Comparison of ENCODE assay signal across 10 cellular contexts in genomic region chr5:151063590-151063989, GRCh38. TPM values are rescaled to one million over a fixed set of nuclear protein-coding genes. Genes with fewer than 3 reads are reported as not detected.
A peak's percentile ranks its signal among the peaks of the same experiment; 100 is the strongest.
DNase-seq lines count a peak whose midpoint lies in the region; ATAC-seq and TF ChIP-seq lines count a peak whose summit lies in the region.
"Had no signal": no experiment of that assay in that cellular context is flagged by ENCODE, and none has a peak within 500 bp of the region (broad histone marks: within the 10 kb centered on the region; RNA-seq: fewer than 3 reads in every experiment).

No MANE protein-coding gene starts in this region.

- peaks cover 4% of the 10 kb centered on the region for H4K20me1 ChIP-seq in GM23248 (ENCODE audit: insufficient read depth)

- peak overlapping the region; percentile 41 for H3K4me2 ChIP-seq in GM23248 (ENCODE audit: unreplicated experiment)
- H3K4me2 ChIP-seq in skeletal muscle satellite cell (ENCODE audit: low read length): peak overlapping the region; percentile 75

- H2AFZ ChIP-seq in GM23248: no peak overlapping the region

- no peak overlapping the region; the same call in 1 of the 2 replicates for H3K4me3 ChIP-seq in GM23248
- peak overlapping the region in 1 of 12 donors; percentile 12 for H3K4me3 ChIP-seq in heart left ventricle
- peak overlapping the region; percentile 51 for H3K4me3 ChIP-seq in skeletal muscle satellite cell (ENCODE audit: low read length)

- in situ Hi-C loops in GM23248 (cut with MboI): no loop called here

- no peak for TF ChIP-seq POLR2A in heart left ventricle (IDR thresholded peaks at IDR 0.05)

- intact Hi-C loops in heart left ventricle (cut with DNase I): loop anchor here in 4 of 10 donors (5.0 kb wide), 3 partner anchors 39 to 174 kb away; no protein-coding TSS in a partner anchor

- H3K4me1 ChIP-seq in GM23248 (ENCODE audit: insufficient read depth): peaks cover 21% of the 10 kb centered on the region
- peaks cover 15 to 99% (median 83%) of the 10 kb centered on the region in 12 donors for H3K4me1 ChIP-seq in heart left ventricle
- H3K4me1 ChIP-seq in skeletal muscle satellite cell (ENCODE audit: control insufficient read depth, insufficient read depth, low read length): peaks cover 58% of the 10 kb centered on the region

- WGBS in GM23248 (ENCODE audit: low coverage in 1 of 2, low lambda C conversion rate in 2 of 2, missing lambda C conversion rate in 2 of 2), 2 experiments: 88 to 92% methylated on average over 10 to 12 of the region's 12 CpGs
- WGBS in heart left ventricle, 4 donors: 30 to 51% (median 39%) methylated on average over 10 to 12 of the region's 12 CpGs

- H3K9me3 ChIP-seq in GM23248 (ENCODE audit: low read depth) (no peaks in the 10 kb centered on the region), T-helper 17 cell (ENCODE audit: control insufficient read depth, low read length, poor library complexity, severe bottlenecking) (no peaks in the 10 kb centered on the region), heart left ventricle (no peaks in the 10 kb centered on the region), skeletal muscle satellite cell (replicated peaks; ENCODE audit: low read length) (no peaks in the 10 kb centered on the region)

- H3K4me3 Mint-ChIP-seq in T-helper 17 cell: peak overlapping the region; percentile 21

- no peaks in the 10 kb centered on the region for H3F3A ChIP-seq in GM23248 (ENCODE audit: insufficient read depth)

- no peaks in the 10 kb centered on the region for H3K27me3 Mint-ChIP-seq in T-helper 17 cell

- H3K27me3 ChIP-seq in GM23248 (replicated peaks; ENCODE audit: insufficient read depth) (no peaks in the 10 kb centered on the region), heart left ventricle (no peaks in the 10 kb centered on the region), skeletal muscle satellite cell (ENCODE audit: control insufficient read depth, insufficient read depth, low read length) (no peaks in the 10 kb centered on the region)

- peaks cover 19% of the 10 kb centered on the region; the same call in 1 of the 2 replicates for H3K36me3 ChIP-seq in GM23248 (ENCODE audit: low read depth)
- peaks cover 0 to 61% (median 41%) of the 10 kb centered on the region in 9 donors for H3K36me3 ChIP-seq in heart left ventricle
- peaks cover 53% of the 10 kb centered on the region for H3K36me3 ChIP-seq in skeletal muscle satellite cell (ENCODE audit: insufficient read depth, low read length)

- H3K27ac ChIP-seq in GM23248 (peak overlapping the region; percentile 49), heart left ventricle (peak overlapping the region; percentile 60 to 97 (median 86))

- peaks cover 78% of the 10 kb centered on the region for H3K79me2 ChIP-seq in GM23248 (ENCODE audit: insufficient read depth)

- peaks cover 58% of the 10 kb centered on the region for H3K4me1 Mint-ChIP-seq in T-helper 17 cell

- peak in 1 of 12 donors; percentile 12 for TF ChIP-seq CTCF in heart left ventricle (IDR thresholded peaks at IDR 0.05)

- no peaks in the 10 kb centered on the region for H3K9me2 ChIP-seq in GM23248 (ENCODE audit: insufficient read depth)

- ATAC-seq in T-helper 17 cell (no peak), heart left ventricle (peak in 2 of 4 donors; percentile 2 to 20), HG03039 (IDR thresholded peaks at IDR 0.05; ENCODE audit: unreplicated experiment) (no peak)

- H3K9ac ChIP-seq in GM23248 (peak overlapping the region; percentile 52; the same call in 1 of the 2 replicates), skeletal muscle satellite cell (ENCODE audit: low read depth, low read length) (peak overlapping the region; percentile 57)

- peaks cover 3% of the 10 kb centered on the region for H3K36me3 Mint-ChIP-seq in T-helper 17 cell (ENCODE audit: low read depth)

- peak overlapping the region; percentile 2 for H3K27ac Mint-ChIP-seq in T-helper 17 cell

- DNase-seq in GM23248 (no peak), T-helper 17 cell (no peak), heart left ventricle (peak in 2 of 5 donors; percentile 27 to 40), A172 (ENCODE audit: low spot score) (no peak), NCI-H524 (lab: John Stamatoyannopoulos, UW) (no peak)
- no peak for DNase-seq in NK-92 treated with Interleukin-12 subunit alpha and Interleukin-12 subunit beta, amount 100 ng/mL, for 24 hours (lab: John Stamatoyannopoulos, UW)
- DNase-seq: NCI-H2081 treated with DMSO at 0.1 percent for 48 hours; stimulated activated CD4-positive, alpha-beta T cell treated with anti-CD3 and anti-CD28 coated beads, Interleukin-1b, Interleukin-23, amount 100 ng/mL, for 48 hours had no signal

RNA-seq across cellular contexts. Expression of gene TNIP1, which starts 17.2 kb away (rescaled TPM):
- total RNA-seq in GM23248 (2014; rRNA removed; shearing (Covaris generic)): 88.8 and 92.1 TPM in 2 replicates
- polyA plus RNA-seq in GM23248 (2016; fragmentation: Nextera tagmentation; extraction: Ambion mirVana) (43.1 and 43.2 TPM in 2 replicates), heart left ventricle (10 to 100 TPM; 97.1 to 97.6 TPM)
- total RNA-seq in T-helper 17 cell (100 to 1,000 TPM; 227 to 245 TPM), heart left ventricle (100 to 1,000 TPM in 8 of 9 donors, 10 to 100 TPM in 1; 86.0 to 180 (median 122) TPM)
- 61.3 and 64.7 TPM in 2 replicates for total RNA-seq in skeletal muscle satellite cell (2012; rRNA removed)
- 125 and 132 TPM in 2 replicates for total RNA-seq in A172 (2014; rRNA removed; shearing (Covaris generic))

RNA-seq across cellular contexts. Expression of gene GPX3, which starts 43.2 kb away (rescaled TPM):
- 2.4 and 3.0 TPM in 2 replicates for total RNA-seq in GM23248 (2014; rRNA removed; shearing (Covaris generic))
- polyA plus RNA-seq in GM23248 (2016; fragmentation: Nextera tagmentation; extraction: Ambion mirVana) (4.2 and 4.4 TPM in 2 replicates), heart left ventricle (1,000 to 10,000 TPM in 1 of 2 donors, 100 to 1,000 TPM in 1; 819 to 1,415 TPM)
- total RNA-seq in T-helper 17 cell (under 1 TPM in 1 of 2 donors, not detected in 1; 0.22 TPM), heart left ventricle (1,000 to 10,000 TPM in 2 of 9 donors, 100 to 1,000 TPM in 7; 416 to 1,563 (median 738) TPM)
- total RNA-seq in skeletal muscle satellite cell (2012; rRNA removed): 4.3 and 15.7 TPM in 2 replicates
- total RNA-seq in A172 (2014; rRNA removed; shearing (Covaris generic)): not detected in 2 replicates

Comparison
In these comparisons a context has a peak if more than half of its experiments do, and no peak if none do; other contexts are left out.
1. RNA of gene GPX3, which starts 43.2 kb away (total RNA-seq): 416 to 1,563 TPM in heart left ventricle; 2.4 to 3.0 TPM in GM23248, 0.22 TPM in T-helper 17 cell and not detected in A172; every median in the first group is over 100 times any median in the second.